1 cellular context compared by ENCODE assay signal in genomic region chr15:70165811-70166284, GRCh38.
TF ChIP-seq lines count a peak whose summit lies in the region.

No MANE protein-coding gene starts in this region.

TF ChIP-seq in endothelial cell of umbilical vein, 7 proteins besides CTCF, POLR2A, EP300 and RAD21:
- TF ChIP-seq EZH2 (IDR thresholded peaks at IDR 0.05; ENCODE audit: borderline replicate concordance, low read depth, low read length, severe bottlenecking), result no peak
- no peak for TF ChIP-seq GATA2 (IDR thresholded peaks at IDR 0.05; ENCODE audit: insufficient read depth, insufficient read length, low read depth, low read length)
- TF ChIP-seq POLR2AphosphoS5 (IDR thresholded peaks at IDR 0.05; ENCODE audit: insufficient read depth, low read depth, low read length), result no peak
- TF ChIP-seq FOS (IDR thresholded peaks at IDR 0.05; ENCODE audit: borderline replicate concordance, insufficient read depth, low read length), result no peak
- TF ChIP-seq MAX (IDR thresholded peaks at IDR 0.05; ENCODE audit: insufficient read depth, insufficient read length), result no peak
- no peak for TF ChIP-seq JUN (IDR thresholded peaks at IDR 0.05; ENCODE audit: borderline replicate concordance, insufficient read depth, insufficient read length, low read depth)
- no peak for TF ChIP-seq MYC (IDR thresholded peaks at IDR 0.05; ENCODE audit: low read depth, low read length)
TF ChIP-seq in endothelial cell of umbilical vein: peak in this region for 0.
